Comparison of ENCODE assay signal across 1 cellular context in genomic region chr16:49632798-49633189, GRCh38.
TF ChIP-seq lines count a peak whose summit lies in the region.

No MANE protein-coding gene starts in this region.

TF ChIP-seq in GM12878, 131 proteins besides CTCF, POLR2A, EP300 and RAD21:
- TF ChIP-seq ZNF622 (IDR thresholded peaks at IDR 0.05): no peak
- TF ChIP-seq FOXK2 (IDR thresholded peaks at IDR 0.05): no peak
- TF ChIP-seq ZBTB11 (CRISPR knock-in tag; IDR thresholded peaks at IDR 0.05): no peak
- no peak for TF ChIP-seq CUX1 (IDR thresholded peaks at IDR 0.05; ENCODE audit: insufficient replicate concordance, low read depth, low read length)
- TF ChIP-seq CBFB (IDR thresholded peaks at IDR 0.05; ENCODE audit: low read depth): no peak
- no peak for TF ChIP-seq HDAC6 (IDR thresholded peaks at IDR 0.05; ENCODE audit: unreplicated experiment)
- no peak for TF ChIP-seq ZNF24 (IDR thresholded peaks at IDR 0.05)
- no peak for TF ChIP-seq TAF1 (IDR thresholded peaks at IDR 0.05; ENCODE audit: borderline replicate concordance, low read depth, low read length)
- TF ChIP-seq ZNF592 (IDR thresholded peaks at IDR 0.05): no peak
- TF ChIP-seq SKIL (IDR thresholded peaks at IDR 0.05; ENCODE audit: low read depth, poor library complexity, severe bottlenecking): no peak
- TF ChIP-seq ZBTB40 (IDR thresholded peaks at IDR 0.05; ENCODE audit: borderline replicate concordance): no peak
- TF ChIP-seq BHLHE40 (IDR thresholded peaks at IDR 0.05; ENCODE audit: borderline replicate concordance in 1 of 2, low read depth in 2 of 2, low read length in 1 of 2): no peak
- no peak for TF ChIP-seq BRCA1 (IDR thresholded peaks at IDR 0.05; ENCODE audit: low read depth, low read length)
- TF ChIP-seq STAT3 (IDR thresholded peaks at IDR 0.05; ENCODE audit: low read depth, low read length): no peak
- TF ChIP-seq BCL11A (IDR thresholded peaks at IDR 0.05; ENCODE audit: low read depth, low read length): no peak
- TF ChIP-seq REST (IDR thresholded peaks at IDR 0.05; ENCODE audit: low read depth, low read length): no peak
